In genomic region chr16:75555213-75555706, GRCh38 we compare ENCODE assay signal across 8 cellular contexts. TPM values are rescaled to one million over a fixed set of nuclear protein-coding genes. Genes with fewer than 3 reads are reported as not detected.
DNase-seq lines count a peak whose midpoint lies in the region; ATAC-seq and TF ChIP-seq lines count a peak whose summit lies in the region.

No MANE protein-coding gene starts in this region.

- TF ChIP-seq RAD21 in Ishikawa (IDR thresholded peaks at IDR 0.05; ENCODE audit: low read depth), result no peak

- DNase-seq in DMS79 (lab: John Stamatoyannopoulos, UW) (peak; percentile 19), RPMI7951 (ENCODE audit: low read depth) (peak; percentile 90), cerebellum (ENCODE audit: low spot score) (peak; percentile 91), inferior parietal cortex (ENCODE audit: extremely low spot score) (peak; percentile 87), skeletal muscle cell (ENCODE audit: low read depth) (peak; percentile 72)
- no peak for DNase-seq in stimulated activated CD4-positive, alpha-beta T cell treated with anti-CD3 and anti-CD28 coated beads, Interleukin-4, amount 100 ng/mL, for 4 hours

- TF ChIP-seq EP300 in Ishikawa (IDR thresholded peaks at IDR 0.05; ENCODE audit: borderline replicate concordance), result no peak

- peak overlapping the region; percentile 91 for H3K4me3 ChIP-seq in skeletal muscle cell (ENCODE audit: low read depth, low read length)

- peak; percentile 31 for ATAC-seq in GM21515 (IDR thresholded peaks at IDR 0.05; ENCODE audit: unreplicated experiment)

TF ChIP-seq in Ishikawa, 13 proteins besides CTCF, POLR2A, EP300 and RAD21:
- no peak for TF ChIP-seq TEAD4 (IDR thresholded peaks at IDR 0.05)
- TF ChIP-seq MAX (IDR thresholded peaks at IDR 0.05), result no peak
- 0 out of 2 replicates have a peak, but pooled peaks have one; percentile 28 for TF ChIP-seq YY1 (IDR thresholded peaks at IDR 0.05; ENCODE audit: low read depth)
- TF ChIP-seq EGR1 (IDR thresholded peaks at IDR 0.05), result no peak
- peak; percentile 23; the same call in 1 of the 2 replicates for TF ChIP-seq TAF1 (IDR thresholded peaks at IDR 0.05; ENCODE audit: low read depth)
- TF ChIP-seq TCF12 (IDR thresholded peaks at IDR 0.05; ENCODE audit: low read depth), result 0 out of 2 replicates have a peak, but pooled peaks have one; percentile 26
- no peak for TF ChIP-seq USF1 (IDR thresholded peaks at IDR 0.05)
- no peak for TF ChIP-seq CEBPB (IDR thresholded peaks at IDR 0.05)
- no peak; the same call in 1 of the 2 replicates for TF ChIP-seq FOXM1 (IDR thresholded peaks at IDR 0.05; ENCODE audit: borderline replicate concordance, low read depth)
- no peak for TF ChIP-seq ZBTB7A (IDR thresholded peaks at IDR 0.05; ENCODE audit: low read depth)
- no peak for TF ChIP-seq NFIC (IDR thresholded peaks at IDR 0.05)
- TF ChIP-seq CREB1 (IDR thresholded peaks at IDR 0.05; ENCODE audit: low read depth), result peak; percentile 83
- TF ChIP-seq REST (IDR thresholded peaks at IDR 0.05; ENCODE audit: low read depth), result no peak

RNA-seq across cellular contexts. Expression of gene TMEM231, which starts 0.8 kb away (rescaled TPM):
- 7.0 and 13.3 TPM in 2 replicates for total RNA-seq in RPMI7951 (2014; rRNA removed; shearing (Covaris generic))
- total RNA-seq in cerebellum, result 21.2 TPM

RNA-seq across cellular contexts. Expression of gene GABARAPL2, which starts 10.9 kb away (rescaled TPM):
- total RNA-seq in RPMI7951 (2014; rRNA removed; shearing (Covaris generic)), result 64.3 and 64.6 TPM in 2 replicates
- 62.2 TPM for total RNA-seq in cerebellum

RNA-seq across cellular contexts. Expression of gene CHST5, which starts 19.4 kb away (rescaled TPM):
- total RNA-seq in RPMI7951 (2014; rRNA removed; shearing (Covaris generic)), result not detected in 2 replicates
- total RNA-seq in cerebellum, result 0.45 TPM

Comparison
In these comparisons a context has a peak if more than half of its experiments do, and no peak if none do; other contexts are left out.
1. DNase-seq: peak in DMS79 (single experiment), RPMI7951 (single experiment), cerebellum (single experiment), inferior parietal cortex (single experiment) and skeletal muscle cell (single experiment); none in stimulated activated CD4-positive, alpha-beta T cell treated with anti-CD3 and anti-CD28 coated beads, Interleukin-4, amount 100 ng/mL, for 4 hours (0 of 2).